In the genomic region with DNA sequence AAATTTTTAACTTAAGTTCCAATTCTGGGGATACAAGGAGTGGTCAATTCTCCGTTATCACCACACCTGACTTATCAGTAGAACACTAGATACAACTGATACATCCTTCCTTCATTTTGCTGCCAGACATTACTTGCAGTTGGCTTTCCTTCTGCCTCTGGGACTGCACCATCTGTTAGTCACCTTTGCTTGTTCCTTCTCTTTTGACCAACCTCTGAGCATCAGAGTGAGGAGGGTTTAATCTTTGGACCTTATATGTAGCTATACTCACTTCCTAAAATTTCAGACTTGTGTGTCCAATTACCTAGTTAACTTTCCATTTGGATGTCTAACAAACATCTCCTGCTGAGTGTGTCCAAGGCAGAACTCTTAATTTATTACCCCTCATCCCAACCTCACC, we compare ENCODE assay signal across 6 cellular contexts.
"Had no signal": no experiment of that assay in that cellular context is flagged by ENCODE, and none has a peak within 500 bp of the region (broad histone marks: within the 10 kb centered on the region; RNA-seq: fewer than 3 reads in every experiment).

No MANE protein-coding gene starts in this region.

- ATAC-seq: GM23338, K562 had no signal

- H3K27ac ChIP-seq: HL-60 had no signal

- H3K4me2 ChIP-seq: GM23338 had no signal

- DNase-seq: H9 had no signal

- H3K4me3 ChIP-seq: GM23338, K562 had no signal

- FAIRE-seq: H1, H54, K562 had no signal

- H2AFZ ChIP-seq: GM23338 had no signal
